In the genomic region with DNA sequence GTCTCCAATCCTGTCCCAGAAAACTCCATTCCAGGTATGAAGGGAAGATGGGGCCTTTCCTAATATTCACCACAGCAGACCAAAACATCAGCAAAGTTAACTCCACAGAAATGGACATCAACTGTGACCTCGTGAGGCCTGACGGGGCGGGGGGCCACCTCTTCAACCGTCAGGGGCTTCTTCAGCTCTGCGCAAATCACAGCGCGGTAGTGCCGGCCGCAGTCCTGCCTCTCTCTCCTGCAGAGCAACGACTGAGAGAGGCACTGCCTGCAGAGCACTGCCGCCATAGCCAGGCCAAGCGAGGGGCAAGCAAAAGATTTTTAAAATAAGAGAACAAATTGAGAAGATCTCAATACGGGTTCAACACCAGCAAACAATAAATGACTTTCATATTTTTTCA, we compare ENCODE assay signal across 31 cellular contexts.
"Had no signal": no experiment of that assay in that cellular context is flagged by ENCODE, and none has a peak within 500 bp of the region (broad histone marks: within the 10 kb centered on the region; RNA-seq: fewer than 3 reads in every experiment).

No MANE protein-coding gene starts in this region.

- H3K4me1 ChIP-seq: ascending aorta, breast epithelium had no signal

- H3K9me3 ChIP-seq: ascending aorta, breast epithelium had no signal

- H3K27ac ChIP-seq: ascending aorta, breast epithelium, WERI-Rb-1 had no signal

- ATAC-seq: activated CD4-positive, alpha-beta T cell treated with anti-CD3 and anti-CD28 coated beads for 36 hours; activated CD4-positive, CD25-positive, alpha-beta regulatory T cell treated with anti-CD3 and anti-CD28 coated beads, Interleukin-2, amount 50 U/mL, for 24 hours; activated CD8-positive, alpha-beta memory T cell treated with anti-CD3 and anti-CD28 coated beads, Interleukin-2, amount 10 ng/mL, durations not matched to agents 7 days and 5 days; activated CD8-positive, alpha-beta T cell treated with anti-CD3 and anti-CD28 coated beads, Interleukin-2, amount 10 ng/mL, durations not matched to agents 7 days and 5 days; activated naive CD8-positive, alpha-beta T cell treated with anti-CD3 and anti-CD28 coated beads, Interleukin-2, amount 50 U/mL, for 24 hours; WTC11 had no signal

- FAIRE-seq: TTC549 had no signal

- DNase-seq: activated CD4-positive, alpha-beta memory T cell treated with anti-CD3 and anti-CD28 coated beads, Interleukin-2, amount 10 ng/mL, durations not matched to agents 7 days and 5 days; activated CD4-positive, alpha-beta T cell treated with anti-CD3 and anti-CD28 coated beads for 1 hour; activated CD4-positive, alpha-beta T cell treated with anti-CD3 and anti-CD28 coated beads for 36 hours; activated CD4-positive, alpha-beta T cell treated with anti-CD3 and anti-CD28 coated beads for 48 hours; activated CD4-positive, alpha-beta T cell treated with anti-CD3 and anti-CD28 coated beads, Interleukin-2, amount 10 ng/mL, durations not matched to agents 7 days and 5 days; activated CD4-positive, alpha-beta T cell treated with anti-CD3 and anti-CD28 coated beads, Interleukin-2, amount 50 U/mL, for 48 hours; activated CD4-positive, CD25-positive, alpha-beta regulatory T cell; activated CD8-positive, alpha-beta memory T cell treated with anti-CD3 and anti-CD28 coated beads for 24 hours; activated CD8-positive, alpha-beta memory T cell treated with anti-CD3 and anti-CD28 coated beads, Interleukin-2, amount 10 ng/mL, durations not matched to agents 7 days and 5 days; activated CD8-positive, alpha-beta memory T cell treated with anti-CD3 and anti-CD28 coated beads, Interleukin-2, amount 50 U/mL, for 48 hours; activated CD8-positive, alpha-beta T cell treated with anti-CD3 and anti-CD28 coated beads, Interleukin-2, amount 10 ng/mL, durations not matched to agents 7 days and 5 days; activated effector memory CD4-positive, alpha-beta T cell treated with Interleukin-2 at 50 U/mL for 16 hours; activated gamma-delta T cell; activated naive CD4-positive, alpha-beta T cell treated with anti-CD3 and anti-CD28 coated beads, Interleukin-2, amount 10 ng/mL, durations not matched to agents 7 days and 5 days; activated naive CD4-positive, alpha-beta T cell treated with Interleukin-2 at 50 U/mL for 16 hours; activated naive CD8-positive, alpha-beta T cell treated with anti-CD3 and anti-CD28 coated beads, Interleukin-2, amount 10 ng/mL, durations not matched to agents 7 days and 5 days; activated naive CD8-positive, alpha-beta T cell treated with anti-CD3 and anti-CD28 coated beads, Interleukin-2, amount 50 U/mL, for 24 hours; activated T-cell treated with anti-CD3 and anti-CD28 coated beads, Interleukin-2, amount 50 U/mL, for 24 hours; activated T-cell treated with anti-CD3 and anti-CD28 coated beads, Interleukin-2, amount 50 U/mL, for 48 hours; amygdala; anterior cingulate cortex; central memory CD4-positive, alpha-beta T cell; T-helper 1 cell; T-helper 2 cell; T-helper 9 cell; WERI-Rb-1 had no signal

- H3K4me3 ChIP-seq: ascending aorta, breast epithelium had no signal

- H3K27me3 ChIP-seq: ascending aorta, breast epithelium had no signal

- H3K36me3 ChIP-seq: ascending aorta, breast epithelium, WERI-Rb-1 had no signal
